Comparison of ENCODE assay signal across 8 cellular contexts in genomic region chr1:47502746-47503370, GRCh38.
"Had no signal": no experiment of that assay in that cellular context is flagged by ENCODE, and none has a peak within 500 bp of the region (broad histone marks: within the 10 kb centered on the region; RNA-seq: fewer than 3 reads in every experiment).

No MANE protein-coding gene starts in this region.

- DNase-seq: GM23248, GOT3, H9, HCEC 1CT, KBM-7 had no signal

- H3K4me3 Mint-ChIP-seq: H9, IgD-negative memory B cell had no signal

- H3K4me3 ChIP-seq: GM23248 had no signal

- H3K27ac Mint-ChIP-seq: H9, IgD-negative memory B cell had no signal

- H3K27ac ChIP-seq: GM23248, HL-60 had no signal

- ATAC-seq: HepG2 had no signal
